Comparison of ENCODE assay signal across 14 cellular contexts in genomic region chr19:42111811-42112210, GRCh38. TPM values are rescaled to one million over a fixed set of nuclear protein-coding genes. Genes with fewer than 3 reads are reported as not detected.
DNase-seq lines count a peak whose midpoint lies in the region; ATAC-seq and TF ChIP-seq lines count a peak whose summit lies in the region.
"Had no signal": no experiment of that assay in that cellular context is flagged by ENCODE, and none has a peak within 500 bp of the region (broad histone marks: within the 10 kb centered on the region; RNA-seq: fewer than 3 reads in every experiment).

No MANE protein-coding gene starts in this region.

- H3K9me3 Mint-ChIP-seq in activated CD4-positive, alpha-beta T cell treated with anti-CD3 and anti-CD28 coated beads, Interleukin-2, amount 10 ng/mL, durations not matched to agents 7 days and 5 days, result no peaks in the 10 kb centered on the region
- no peaks in the 10 kb centered on the region for H3K9me3 Mint-ChIP-seq in osteocyte (ENCODE audit: unreplicated experiment)

- H4K5ac ChIP-seq in IMR-90 (ENCODE audit: low read depth, low read length), result peak overlapping the region; percentile 23; the same call in 1 of the 2 replicates

- no peak for ATAC-seq in IMR-90 (ENCODE audit: low read depth)
- no peak for ATAC-seq in GM21723 (IDR thresholded peaks at IDR 0.05; ENCODE audit: unreplicated experiment)
- ATAC-seq: Panc1, right lobe of liver had no signal

- no peak overlapping the region for H3K4me3 Mint-ChIP-seq in activated CD4-positive, alpha-beta T cell treated with anti-CD3 and anti-CD28 coated beads, Interleukin-2, amount 10 ng/mL, durations not matched to agents 7 days and 5 days
- no peak overlapping the region for H3K4me3 Mint-ChIP-seq in osteocyte (ENCODE audit: unreplicated experiment)

- H3K27ac Mint-ChIP-seq in activated CD4-positive, alpha-beta T cell treated with anti-CD3 and anti-CD28 coated beads, Interleukin-2, amount 10 ng/mL, durations not matched to agents 7 days and 5 days, result peak overlapping the region; percentile 7
- peak overlapping the region; percentile 93 for H3K27ac Mint-ChIP-seq in osteocyte (ENCODE audit: unreplicated experiment)

- H2BK5ac ChIP-seq in IMR-90 (ENCODE audit: low read depth, low read length, poor library complexity, severe bottlenecking), result peak overlapping the region; percentile 98

- H2AFZ ChIP-seq in IMR-90 (replicated peaks; ENCODE audit: low read length, poor library complexity) (peak overlapping the region; percentile 48), hepatocyte (no peak overlapping the region)

- no peaks in the 10 kb centered on the region for H3K79me2 ChIP-seq in hepatocyte

- BruUV-seq in IMR-90 (replicated peaks; lab: Mats Ljungman, UMichigan), result no TSS peak

- peak overlapping the region; percentile 96 for H2BK15ac ChIP-seq in IMR-90 (ENCODE audit: low read depth, low read length)

- H3K18ac ChIP-seq in IMR-90 (ENCODE audit: low read depth, low read length), result peak overlapping the region; percentile 38; the same call in 1 of the 2 replicates

- H3K9me2 ChIP-seq in hepatocyte (replicated peaks; ENCODE audit: insufficient read depth), result no peaks in the 10 kb centered on the region

- POLR2A ChIA-PET in activated CD4-positive, alpha-beta T cell treated with anti-CD3 and anti-CD28 coated beads, Interleukin-2, amount 10 ng/mL, durations not matched to agents 7 days and 5 days (lab: Charles Lee), result no interaction called here
- POLR2A ChIA-PET in IMR-90 (lab: Charles Lee; ENCODE audit: unreplicated experiment), result no interaction called here

- peaks cover 25% of the 10 kb centered on the region for H3K4me1 ChIP-seq in IMR-90 (ENCODE audit: control insufficient read depth, insufficient read depth, low read length)
- peaks cover 6% of the 10 kb centered on the region for H3K4me1 ChIP-seq in hepatocyte (ENCODE audit: insufficient read depth)
- H3K4me1 ChIP-seq: right lobe of liver had no signal

- peak overlapping the region; percentile 79 for H3K23ac ChIP-seq in IMR-90 (ENCODE audit: low read depth, low read length)

- H3K4ac ChIP-seq in IMR-90 (ENCODE audit: low read depth, low read length), result peak overlapping the region; percentile 88

- peak overlapping the region; percentile 48; the same call in 1 of the 2 replicates for H3K56ac ChIP-seq in IMR-90 (ENCODE audit: extremely low read depth, insufficient read depth, low read length)

- TF ChIP-seq CTCF in IMR-90 (conservative IDR thresholded peaks at IDR 0.05; ENCODE audit: low read depth, low read length), result no peak
- peak; percentile 14 for TF ChIP-seq CTCF in brain microvascular endothelial cell (IDR thresholded peaks at IDR 0.05; ENCODE audit: low read depth, low read length, missing control alignments)
- TF ChIP-seq CTCF in osteocyte (IDR thresholded peaks at IDR 0.05), result no peak
- TF ChIP-seq CTCF in hepatocyte (IDR thresholded peaks at IDR 0.05; ENCODE audit: poor library complexity), result no peak

- H4K20me1 ChIP-seq in IMR-90 (ENCODE audit: insufficient read depth, low read length) (no peaks in the 10 kb centered on the region), hepatocyte (ENCODE audit: insufficient read depth, poor library complexity, severe bottlenecking) (no peaks in the 10 kb centered on the region)

- H2AK9ac ChIP-seq in IMR-90 (replicated peaks; ENCODE audit: low read depth, low read length, poor library complexity), result peak overlapping the region; percentile 91

- H2BK20ac ChIP-seq in IMR-90 (ENCODE audit: low read depth, low read length), result peak overlapping the region; percentile 99

- no peak overlapping the region for H3K4me3 ChIP-seq in IMR-90 (ENCODE audit: insufficient read depth, low read depth, low read length)
- H3K4me3 ChIP-seq in brain microvascular endothelial cell (ENCODE audit: low read depth, low read length), result no peak overlapping the region
- no peak overlapping the region for H3K4me3 ChIP-seq in hepatocyte
- H3K4me3 ChIP-seq: coronary artery, right lobe of liver, tibial nerve had no signal

- H3K36me3 Mint-ChIP-seq in activated CD4-positive, alpha-beta T cell treated with anti-CD3 and anti-CD28 coated beads, Interleukin-2, amount 10 ng/mL, durations not matched to agents 7 days and 5 days (ENCODE audit: low read depth), result peaks cover 8% of the 10 kb centered on the region
- no peaks in the 10 kb centered on the region for H3K36me3 Mint-ChIP-seq in osteocyte (ENCODE audit: unreplicated experiment)

- no peak for DNase-seq in activated CD4-positive, alpha-beta T cell treated with anti-CD3 and anti-CD28 coated beads, Interleukin-2, amount 10 ng/mL, durations not matched to agents 7 days and 5 days
- DNase-seq in activated CD4-positive, alpha-beta T cell treated with anti-CD3 and anti-CD28 coated beads, Interleukin-2, amount 50 U/mL, for 4 hours, result no peak
- DNase-seq in IMR-90, result peak; percentile 52
- DNase-seq in brain microvascular endothelial cell, result no peak
- DNase-seq in osteocyte (ENCODE audit: extremely low spot score, unreplicated experiment), result no peak
- no peak for DNase-seq in T1000 (lab: John Stamatoyannopoulos, UW)
- DNase-seq in hepatocyte (ENCODE audit: low spot score), result no peak
- DNase-seq: activated effector memory CD4-positive, alpha-beta T cell treated with anti-CD3 and anti-CD28 coated beads, Interleukin-2, amount 50 U/mL, for 16 hours; GF-D8; right lobe of liver had no signal

- intact Hi-C loops in IMR-90 (cut with micrococcal nuclease), result no loop called here

- H3K27me3 Mint-ChIP-seq in activated CD4-positive, alpha-beta T cell treated with anti-CD3 and anti-CD28 coated beads, Interleukin-2, amount 10 ng/mL, durations not matched to agents 7 days and 5 days, result no peaks in the 10 kb centered on the region
- no peaks in the 10 kb centered on the region for H3K27me3 Mint-ChIP-seq in osteocyte (ENCODE audit: unreplicated experiment)

- peak overlapping the region; percentile 88 for H3K14ac ChIP-seq in IMR-90 (replicated peaks; ENCODE audit: low read depth, low read length)

- no CpG with 5 or more reads among the region's 3 CpGs for WGBS in IMR-90 (ENCODE audit: extremely low coverage in 2 of 2, insufficient read length in 1 of 2), 2 experiments
- WGBS in hepatocyte (ENCODE audit: low lambda C conversion rate, missing lambda C conversion rate), result 87% methylated on average over 3 of the region's 3 CpGs

- peak overlapping the region; percentile 96 for H2AK5ac ChIP-seq in IMR-90 (ENCODE audit: low read depth, low read length)

- H3K27me3 ChIP-seq in IMR-90 (ENCODE audit: control insufficient read depth, insufficient read depth, low read length), result no peaks in the 10 kb centered on the region
- H3K27me3 ChIP-seq in brain microvascular endothelial cell (replicated peaks), result no peaks in the 10 kb centered on the region
- H3K27me3 ChIP-seq in hepatocyte, result no peaks in the 10 kb centered on the region
- H3K27me3 ChIP-seq: right lobe of liver had no signal

- peaks cover 3 to 17% of the 10 kb centered on the region in 2 experiments; a peak in 3 of 4 replicates for H3K79me1 ChIP-seq in IMR-90 (ENCODE audit: low read depth in 1 of 2, low read length in 2 of 2)

- peak overlapping the region; percentile 53 to 84; a peak in 3 of 4 replicates for H4K8ac ChIP-seq in IMR-90 (ENCODE audit: low read depth in 2 of 2, low read length in 2 of 2)

- peak overlapping the region; percentile 93 for H4K91ac ChIP-seq in IMR-90 (ENCODE audit: insufficient read depth, low read depth, low read length)

- H3K4me2 ChIP-seq in IMR-90 (ENCODE audit: low read depth, low read length) (no peak overlapping the region), hepatocyte (no peak overlapping the region)

- CTCF ChIA-PET in activated CD4-positive, alpha-beta T cell treated with anti-CD3 and anti-CD28 coated beads, Interleukin-2, amount 10 ng/mL, durations not matched to agents 7 days and 5 days (lab: Charles Lee), result interaction anchor here (1.0 to 3.5 kb wide), 4 partner anchors 12 to 133 kb away, joined by 3 to 17 read pairs (median 4); partner anchors contain the start of gene POU2F2
- CTCF ChIA-PET in IMR-90 (lab: Yijun Ruan, JAX), result interaction anchor here (1.3 kb wide), 1 partner anchor 21 kb away, joined by 4 read pairs; the partner anchor contains the start of gene POU2F2

- no peak for TF ChIP-seq POLR2A in IMR-90 (IDR thresholded peaks at IDR 0.05; ENCODE audit: low read depth, low read length)

- peak overlapping the region; percentile 96 for H2BK120ac ChIP-seq in IMR-90 (ENCODE audit: low read depth, low read length)

- H3K9me1 ChIP-seq in IMR-90 (ENCODE audit: insufficient read depth, low read length), result peaks cover 34% of the 10 kb centered on the region

- dilution Hi-C loops in IMR-90 (cut with HindIII; ENCODE audit: low sequenced_read_pairs, unreplicated experiment), result no loop called here

- peaks cover 38% of the 10 kb centered on the region for H3K4me1 Mint-ChIP-seq in activated CD4-positive, alpha-beta T cell treated with anti-CD3 and anti-CD28 coated beads, Interleukin-2, amount 10 ng/mL, durations not matched to agents 7 days and 5 days
- H3K4me1 Mint-ChIP-seq in osteocyte (ENCODE audit: unreplicated experiment), result peaks cover 51% of the 10 kb centered on the region

- H3K9me3 ChIP-seq in IMR-90 (ENCODE audit: control insufficient read depth, insufficient read depth, low read length) (no peaks in the 10 kb centered on the region), hepatocyte (ENCODE audit: low read depth) (no peaks in the 10 kb centered on the region)
- H3K9me3 ChIP-seq: right lobe of liver, tibial nerve had no signal

- H3K36me3 ChIP-seq in IMR-90 (ENCODE audit: control insufficient read depth, insufficient read depth, low read length), result no peaks in the 10 kb centered on the region
- H3K36me3 ChIP-seq in brain microvascular endothelial cell (replicated peaks), result peaks cover 7% of the 10 kb centered on the region
- no peaks in the 10 kb centered on the region for H3K36me3 ChIP-seq in hepatocyte (replicated peaks; ENCODE audit: insufficient read depth, low read depth)
- H3K36me3 ChIP-seq: right lobe of liver, tibial nerve had no signal

- no peak overlapping the region for H3K9ac ChIP-seq in IMR-90 (ENCODE audit: low read depth, low read length)

- TF ChIP-seq RAD21 in IMR-90 (IDR thresholded peaks at IDR 0.05; ENCODE audit: low read length), result no peak

- in situ Hi-C loops in IMR-90 (cut with MboI; ENCODE audit: low sequenced_read_pairs), result loop anchor here (10.0 kb wide), 1 partner anchor 283 kb away; the partner anchor contains the start of gene CNFN
- in situ Hi-C loops in brain microvascular endothelial cell (cut with HindIII; ENCODE audit: low pct_ligation_motif_present, low sequenced_read_pairs), result no loop called here

- H3K27ac ChIP-seq in IMR-90 (ENCODE audit: insufficient read depth, low read length) (peak overlapping the region; percentile 31), brain microvascular endothelial cell (peak overlapping the region; percentile 71), hepatocyte (no peak overlapping the region)
- H3K27ac ChIP-seq: coronary artery, right lobe of liver, tibial nerve had no signal

RNA-seq across cellular contexts. Expression of gene POU2F2, which starts 20.4 kb away (rescaled TPM):
- 10 to 100 TPM; 19.6 to 22.9 TPM for total RNA-seq in activated CD4-positive, alpha-beta T cell treated with anti-CD3 and anti-CD28 coated beads, Interleukin-2, amount 10 ng/mL, durations not matched to agents 7 days and 5 days
- total RNA-seq in IMR-90 (2012; rRNA removed) (0.54 and 0.56 TPM in 2 replicates), osteocyte (0.64 and 1.0 TPM in 2 replicates), hepatocyte (0.16 TPM in 1 of 2 replicates, not detected in the other)
- polyA plus RNA-seq in IMR-90 (2012; rRNA removed) (5.0 and 6.6 TPM in 2 replicates), hepatocyte (0.15 and 0.52 TPM in 2 replicates)
- polyA plus RNA-seq in IMR-90 (2012; cell fraction: cytosol; rRNA removed), result 1.8 and 5.3 TPM in 2 replicates
- 11.7 and 16.9 TPM in 2 replicates for polyA plus RNA-seq in IMR-90 (2012; cell fraction: nucleus; rRNA removed; ENCODE audit: low replicate concordance)

RNA-seq across cellular contexts. Expression of gene ZNF574, which starts 35.8 kb away (rescaled TPM):
- total RNA-seq in activated CD4-positive, alpha-beta T cell treated with anti-CD3 and anti-CD28 coated beads, Interleukin-2, amount 10 ng/mL, durations not matched to agents 7 days and 5 days, result 10 to 100 TPM; 14.1 to 15.8 TPM
- total RNA-seq in IMR-90 (2012; rRNA removed) (8.1 and 10.0 TPM in 2 replicates), osteocyte (15.2 and 15.5 TPM in 2 replicates), hepatocyte (10.7 and 11.8 TPM in 2 replicates)
- polyA plus RNA-seq in IMR-90 (2012; rRNA removed) (12.7 and 14.1 TPM in 2 replicates), hepatocyte (13.3 and 13.6 TPM in 2 replicates)
- 4.9 and 11.7 TPM in 2 replicates for polyA plus RNA-seq in IMR-90 (2012; cell fraction: cytosol; rRNA removed)
- 4.1 and 12.6 TPM in 2 replicates for polyA plus RNA-seq in IMR-90 (2012; cell fraction: nucleus; rRNA removed; ENCODE audit: low replicate concordance)

RNA-seq across cellular contexts. Expression of gene GRIK5, which starts 41.8 kb away (rescaled TPM):
- total RNA-seq in activated CD4-positive, alpha-beta T cell treated with anti-CD3 and anti-CD28 coated beads, Interleukin-2, amount 10 ng/mL, durations not matched to agents 7 days and 5 days, result under 1 TPM; 0.65 to 0.79 TPM
- total RNA-seq in IMR-90 (2012; rRNA removed), result not detected in 2 replicates
- 0.07 and 0.10 TPM in 2 replicates for polyA plus RNA-seq in IMR-90 (2012; rRNA removed)
- polyA plus RNA-seq in IMR-90 (2012; cell fraction: cytosol; rRNA removed), result 0.12 TPM in 1 of 2 replicates, not detected in the other
- 0.57 and 1.1 TPM in 2 replicates for polyA plus RNA-seq in IMR-90 (2012; cell fraction: nucleus; rRNA removed; ENCODE audit: low replicate concordance)
- 0.38 and 0.55 TPM in 2 replicates for total RNA-seq in osteocyte
- total RNA-seq in hepatocyte, result 0.60 and 0.92 TPM in 2 replicates
- 0.34 and 0.50 TPM in 2 replicates for polyA plus RNA-seq in hepatocyte

Comparison
In these comparisons a context has a peak if more than half of its experiments do, and no peak if none do; other contexts are left out.
1. RNA of gene POU2F2, which starts 20.4 kb away (total RNA-seq): 19.6 to 22.9 TPM in activated CD4-positive, alpha-beta T cell treated with anti-CD3 and anti-CD28 coated beads, Interleukin-2, amount 10 ng/mL, durations not matched to agents 7 days and 5 days; 0.64 to 1.0 TPM in osteocyte, 0.54 to 0.56 TPM in IMR-90 and 0.16 TPM in hepatocyte; every median in the first group is over 10 times any median in the second.